ENCODE assay signal across 9 cellular contexts in the genomic region with DNA sequence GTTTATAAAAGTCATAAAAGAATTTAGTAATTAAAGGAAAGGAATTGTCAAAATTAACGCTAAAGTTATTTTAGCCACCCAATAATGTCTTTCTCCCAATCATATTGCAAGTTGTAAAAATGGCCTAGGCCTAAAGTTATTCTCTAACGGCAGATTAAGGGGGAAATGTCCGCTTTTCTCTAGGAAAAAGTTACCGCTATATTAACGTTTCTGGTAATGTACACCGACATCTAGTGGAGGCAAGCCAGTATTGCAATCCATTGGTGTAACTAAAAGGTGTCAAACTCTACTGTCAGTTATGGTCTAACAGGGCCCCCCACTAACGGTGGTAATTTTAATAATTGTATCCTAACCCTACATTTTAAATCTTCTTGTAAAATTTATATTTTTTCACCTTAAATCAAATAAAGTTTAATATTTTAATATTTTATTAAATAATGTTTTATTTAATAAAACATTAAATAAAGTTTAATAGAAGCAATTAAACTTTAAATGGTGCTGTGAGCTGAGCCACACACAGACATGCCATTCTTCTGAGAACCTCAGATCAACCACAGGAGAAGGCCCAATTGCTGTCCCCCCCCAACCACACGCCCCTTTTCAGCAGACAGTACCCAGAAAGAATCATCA. TPM values are rescaled to one million over a fixed set of nuclear protein-coding genes. Genes with fewer than 3 reads are reported as not detected.
DNase-seq lines count a peak whose midpoint lies in the region; ATAC-seq and TF ChIP-seq lines count a peak whose summit lies in the region.
"Had no signal": no experiment of that assay in that cellular context is flagged by ENCODE, and none has a peak within 500 bp of the region (broad histone marks: within the 10 kb centered on the region; RNA-seq: fewer than 3 reads in every experiment).

No MANE protein-coding gene starts in this region.

- no peak overlapping the region for H4K8ac ChIP-seq in H9 (replicated peaks; ENCODE audit: insufficient read length, low read depth, low read length)

- H2BK5ac ChIP-seq in H9 (ENCODE audit: insufficient read length, low read length) = no peak overlapping the region

- H3K9me3 Mint-ChIP-seq in H9 = peaks cover 39 to 68% of the 10 kb centered on the region in 2 experiments
- H3K9me3 Mint-ChIP-seq: IgD-negative memory B cell had no signal

- H3K23me2 ChIP-seq in H9 (ENCODE audit: insufficient read length, low read depth, low read length, poor library complexity, severe bottlenecking) = no peaks in the 10 kb centered on the region

- H3K9me3 ChIP-seq in H9 (ENCODE audit: control insufficient read depth, low read depth, low read length) (no peaks in the 10 kb centered on the region), OCI-LY1 (ENCODE audit: low read length) (no peaks in the 10 kb centered on the region), iPS DF 6.9 (ENCODE audit: control insufficient read depth, insufficient read depth, low read length) (no peaks in the 10 kb centered on the region)

- H2BK20ac ChIP-seq in H9 (ENCODE audit: low read depth, low read length, poor library complexity, severe bottlenecking) = no peak overlapping the region

- no peaks in the 10 kb centered on the region for H3K79me2 ChIP-seq in H9 (ENCODE audit: insufficient read depth, low read length)
- no peaks in the 10 kb centered on the region for H3K79me2 ChIP-seq in OCI-LY1 (ENCODE audit: insufficient read depth, low read length)

- DNase-seq in H9 = no peak
- DNase-seq in activated naive CD4-positive, alpha-beta T cell treated with anti-CD3 and anti-CD28 coated beads, Interleukin-2, amount 50 U/mL, for 16 hours = peak; percentile 50
- DNase-seq in iPS DF 6.9 (ENCODE audit: low read depth, low spot score) = peak; percentile 16
- peak; percentile 44 to 59 for DNase-seq in stimulated activated CD4-positive, alpha-beta T cell treated with anti-CD3 and anti-CD28 coated beads, Interleukin-2, amount 100 ng/mL, for 24 hours

- H3K18ac ChIP-seq in H9 (ENCODE audit: insufficient read length, low read depth, low read length) = no peak overlapping the region

- no peak overlapping the region for H3K4ac ChIP-seq in H9 (ENCODE audit: low read depth, low read length)

- no peak overlapping the region for H2BK120ac ChIP-seq in H9 (ENCODE audit: low read depth, low read length, poor library complexity, severe bottlenecking)

- no peak overlapping the region for H4K91ac ChIP-seq in H9 (ENCODE audit: insufficient read length, low read depth, low read length)

- WGBS in H9 (ENCODE audit: extremely low coverage, insufficient read length, low lambda C conversion rate) = no CpG with 5 or more reads among the region's 8 CpGs
- no CpG with 5 or more reads among the region's 8 CpGs for WGBS in iPS DF 6.9 (ENCODE audit: insufficient coverage, insufficient read length)

- H3K23ac ChIP-seq in H9 (ENCODE audit: insufficient read length, low read depth, low read length) = no peak overlapping the region

- H2BK12ac ChIP-seq in H9 (ENCODE audit: insufficient read length, low read depth, low read length) = no peak overlapping the region

- no peak for ATAC-seq in GM21825 (IDR thresholded peaks at IDR 0.05; ENCODE audit: unreplicated experiment)
- ATAC-seq in HG02852 (IDR thresholded peaks at IDR 0.05; ENCODE audit: unreplicated experiment) = no peak

- no peak overlapping the region for H3K56ac ChIP-seq in H9 (ENCODE audit: insufficient read length, low read depth, low read length)

- no peak overlapping the region for H3K4me3 Mint-ChIP-seq in H9
- H3K4me3 Mint-ChIP-seq: IgD-negative memory B cell had no signal

- H3T11ph ChIP-seq in H9 (ENCODE audit: low read length) = no peak overlapping the region

- H2AK5ac ChIP-seq in H9 (ENCODE audit: insufficient read length, low read length) = no peak overlapping the region

- no peaks in the 10 kb centered on the region for H3K9me2 ChIP-seq in OCI-LY1 (ENCODE audit: low read depth, low read length)

- no peak overlapping the region for H3K9ac ChIP-seq in H9 (ENCODE audit: extremely low read depth, insufficient read length, low read length)
- H3K9ac ChIP-seq in OCI-LY1 (ENCODE audit: low read length) = no peak overlapping the region

- H3K4me3 ChIP-seq in OCI-LY1 (ENCODE audit: low read depth, low read length, poor library complexity, severe bottlenecking) = no peak overlapping the region
- H3K4me3 ChIP-seq in iPS DF 6.9 (ENCODE audit: low read length) = no peak overlapping the region

- no peak overlapping the region for H3K27ac ChIP-seq in C4-2B
- H3K27ac ChIP-seq in H9 (ENCODE audit: insufficient read length, low read depth, low read length) = no peak overlapping the region
- no peak overlapping the region for H3K27ac ChIP-seq in OCI-LY1 (ENCODE audit: low read depth, low read length, poor library complexity, severe bottlenecking)
- H3K27ac ChIP-seq in iPS DF 6.9 (ENCODE audit: low read length) = no peak overlapping the region

- H4K20me1 ChIP-seq in H9 (ENCODE audit: control insufficient read depth, insufficient read depth, insufficient read length) (no peaks in the 10 kb centered on the region), OCI-LY1 (ENCODE audit: insufficient read depth, low read length) (no peaks in the 10 kb centered on the region)

- H2AFZ ChIP-seq in H9 (ENCODE audit: low read length) = no peak overlapping the region
- H2AFZ ChIP-seq in OCI-LY1 (ENCODE audit: low read length) = no peak overlapping the region

- H3K4me1 ChIP-seq in H9 (ENCODE audit: insufficient read depth, low read length) (no peaks in the 10 kb centered on the region), OCI-LY1 (ENCODE audit: insufficient read depth, low read length, severe bottlenecking) (no peaks in the 10 kb centered on the region), iPS DF 6.9 (ENCODE audit: control insufficient read depth, insufficient read depth, low read length) (no peaks in the 10 kb centered on the region)

- TF ChIP-seq CTCF in C4-2B (conservative IDR thresholded peaks at IDR 0.05) (peak; percentile 89), H9 (conservative IDR thresholded peaks at IDR 0.05) (peak; percentile 81), OCI-LY1 (IDR thresholded peaks at IDR 0.05; ENCODE audit: low read length) (peak; percentile 80)

- H3K27me3 Mint-ChIP-seq in H9 (ENCODE audit: low read depth) = peaks cover 6% of the 10 kb centered on the region
- H3K27me3 Mint-ChIP-seq: IgD-negative memory B cell had no signal

- peaks cover 6 to 24% of the 10 kb centered on the region in 2 experiments for H3K4me1 Mint-ChIP-seq in H9

- no peaks in the 10 kb centered on the region for H3K27me3 ChIP-seq in H9 (ENCODE audit: insufficient read depth, low read length)
- no peaks in the 10 kb centered on the region for H3K27me3 ChIP-seq in OCI-LY1 (ENCODE audit: insufficient read depth, low read length)
- H3K27me3 ChIP-seq in iPS DF 6.9 (ENCODE audit: control insufficient read depth, insufficient read depth, low read length) = no peaks in the 10 kb centered on the region

- no peak overlapping the region for H3K27ac Mint-ChIP-seq in H9
- H3K27ac Mint-ChIP-seq: IgD-negative memory B cell had no signal

- H3K36me3 Mint-ChIP-seq in H9 (ENCODE audit: insufficient read depth in 1 of 3, low read depth in 3 of 3) = peaks cover 0 to 6% (median 0%) of the 10 kb centered on the region in 3 experiments; a peak in 2 of 7 replicates

- H3K36me3 ChIP-seq in OCI-LY1 (ENCODE audit: insufficient read depth, low read length) (no peaks in the 10 kb centered on the region), iPS DF 6.9 (ENCODE audit: control insufficient read depth, insufficient read depth, low read length) (no peaks in the 10 kb centered on the region)

- H3F3A ChIP-seq in OCI-LY1 (ENCODE audit: insufficient read depth, low read length) = no peaks in the 10 kb centered on the region

- no peak overlapping the region for H2BK15ac ChIP-seq in H9 (ENCODE audit: low read depth, low read length)

- H3K4me2 ChIP-seq in H9 (ENCODE audit: insufficient read depth, insufficient read length, low read length) (no peak overlapping the region), OCI-LY1 (ENCODE audit: low read length) (no peak overlapping the region)

- no peak overlapping the region for H4K5ac ChIP-seq in H9 (ENCODE audit: insufficient read length, low read depth, low read length)

- no peaks in the 10 kb centered on the region for H3K79me1 ChIP-seq in H9 (ENCODE audit: insufficient read depth, low read depth, low read length, poor library complexity, severe bottlenecking)

- no peak overlapping the region for H3K14ac ChIP-seq in H9 (ENCODE audit: insufficient read depth, low read length)

RNA-seq across cellular contexts. Expression of a gene that starts 35.9 kb away (rescaled TPM):
- total RNA-seq in H9 (2021) = 9.1 and 12.5 TPM in 2 replicates

RNA-seq across cellular contexts. Expression of a gene that starts 42.8 kb away (rescaled TPM):
- total RNA-seq in H9 (2021) = 4.4 and 5.5 TPM in 2 replicates

RNA-seq across cellular contexts. Expression of a gene that starts 53.6 kb away (rescaled TPM):
- total RNA-seq in H9 (2021) = 2.2 and 3.3 TPM in 2 replicates
